Comparison of ENCODE assay signal across 13 cellular contexts in genomic region chr19:45385392-45386221, GRCh38. TPM values are rescaled to one million over a fixed set of nuclear protein-coding genes. Genes with fewer than 3 reads are reported as not detected.
DNase-seq lines count a peak whose midpoint lies in the region; ATAC-seq, FAIRE-seq and TF ChIP-seq lines count a peak whose summit lies in the region.
"Had no signal": no experiment of that assay in that cellular context is flagged by ENCODE, and none has a peak within 500 bp of the region (broad histone marks: within the 10 kb centered on the region; RNA-seq: fewer than 3 reads in every experiment).

No MANE protein-coding gene starts in this region.

- H2BK5ac ChIP-seq in H1 (ENCODE audit: low read depth, low read length) = no peak overlapping the region
- no peak overlapping the region for H2BK5ac ChIP-seq in mesenchymal stem cell (ENCODE audit: low read depth, low read length, poor library complexity, severe bottlenecking)

- POLR2A ChIA-PET in H1 (lab: Charles Lee; ENCODE audit: partially characterized antibody) = interaction anchor here (1.2 to 5.7 kb wide), 3 partner anchors 10 to 16 kb away, joined by 3 to 27 read pairs (median 6); partner anchors contain the start of gene ERCC2

- H2AK5ac ChIP-seq in H1 (ENCODE audit: low read depth, low read length) (peak overlapping the region; percentile 68; the same call in 1 of the 2 replicates), mesenchymal stem cell (ENCODE audit: low read length, severe bottlenecking) (no peak overlapping the region)

- H4K91ac ChIP-seq in H1 (replicated peaks; ENCODE audit: insufficient read length, low read length) = peak overlapping the region; percentile 77
- H4K91ac ChIP-seq in mesenchymal stem cell (ENCODE audit: low read length) = peak overlapping the region; percentile 43

- H4K5ac ChIP-seq in H1 (ENCODE audit: insufficient read length, low read depth, low read length) = no peak overlapping the region

- H3K9ac ChIP-seq in H1 (replicated peaks in 1 of 4; ENCODE audit: extremely low read depth in 1 of 4, low read depth in 3 of 4, low read length in 3 of 4) (no peak overlapping the region), mesenchymal stem cell (ENCODE audit: low read length) (no peak overlapping the region)

- H3K27ac ChIP-seq in H1 (ENCODE audit: low read depth, low read length) (no peak overlapping the region), mesenchymal stem cell (ENCODE audit: low read length, poor library complexity, severe bottlenecking) (no peak overlapping the region)
- H3K27ac ChIP-seq: VCaP had no signal

- H3K14ac ChIP-seq in H1 (ENCODE audit: insufficient read length) (no peak overlapping the region), mesenchymal stem cell (ENCODE audit: low read length in 2 of 2) (no peak overlapping the region)

- FAIRE-seq in H1 (lab: Jason Lieb, UNC) = no peak
- FAIRE-seq: endometrium had no signal

- H2BK20ac ChIP-seq in H1 (ENCODE audit: low read length) = no peak overlapping the region

- H3K18ac ChIP-seq in H1 (ENCODE audit: extremely low read depth, low read length) (peak overlapping the region; percentile 24; the same call in 1 of the 2 replicates), mesenchymal stem cell (ENCODE audit: low read depth in 1 of 2, low read length in 2 of 2) (no peak overlapping the region)

- H3K4me2 ChIP-seq in H1 (ENCODE audit: insufficient read depth in 1 of 2, low read depth in 2 of 2, low read length in 2 of 2) (peak overlapping the region; percentile 66), mesenchymal stem cell (ENCODE audit: low read length, poor library complexity, severe bottlenecking) (no peak overlapping the region)

- no peak for ATAC-seq in GM18909 (IDR thresholded peaks at IDR 0.05; ENCODE audit: poor library complexity, unreplicated experiment)

- H3K27me3 ChIP-seq in H1 (replicated peaks in 1 of 4; ENCODE audit: control insufficient read depth in 3 of 4, extremely low read depth in 1 of 4, insufficient read depth in 3 of 4, low read length in 3 of 4) = peaks cover 6 to 18% (median 16%) of the 10 kb centered on the region in 4 experiments
- H3K27me3 ChIP-seq in mesenchymal stem cell (ENCODE audit: control insufficient read depth in 1 of 2, insufficient read depth in 1 of 2, low read length in 2 of 2) = peaks cover 16% of the 10 kb centered on the region in 2 experiments

- H2BK15ac ChIP-seq in H1 (ENCODE audit: low read length) (peak overlapping the region; percentile 46; the same call in 1 of the 2 replicates), mesenchymal stem cell (ENCODE audit: low read depth, poor library complexity, severe bottlenecking) (no peak overlapping the region)

- H3K23ac ChIP-seq in H1 (ENCODE audit: insufficient read length) (no peak overlapping the region), mesenchymal stem cell (ENCODE audit: low read length in 2 of 2) (no peak overlapping the region)

- peaks cover 0 to 4% of the 10 kb centered on the region in 2 experiments for H4K20me1 ChIP-seq in H1 (replicated peaks in 1 of 2; ENCODE audit: control insufficient read depth in 1 of 2, insufficient read depth in 2 of 2, low read length in 2 of 2)

- H3K56ac ChIP-seq in H1 (replicated peaks; ENCODE audit: insufficient read length, low read depth, low read length) = no peak overlapping the region

- H3K4ac ChIP-seq in H1 (replicated peaks; ENCODE audit: insufficient read length, low read depth, low read length) (no peak overlapping the region), mesenchymal stem cell (ENCODE audit: low read depth in 1 of 2, low read length in 2 of 2) (no peak overlapping the region)

- TF ChIP-seq POLR2A in H1 (IDR thresholded peaks at IDR 0.05; ENCODE audit: control extremely low read depth in 1 of 2, low read depth in 2 of 2, low read length in 2 of 2) = no peak

- no peak overlapping the region for H2BK120ac ChIP-seq in H1 (replicated peaks; ENCODE audit: low read depth, low read length)
- no peak overlapping the region for H2BK120ac ChIP-seq in mesenchymal stem cell (ENCODE audit: low read depth, low read length)

- H3K9me3 ChIP-seq in H1 (ENCODE audit: insufficient read depth in 2 of 2, low read depth in 1 of 2, low read length in 1 of 2) (no peaks in the 10 kb centered on the region), mesenchymal stem cell (ENCODE audit: control insufficient read depth, low read length) (no peaks in the 10 kb centered on the region)

- H3K4me1 ChIP-seq in H1 (replicated peaks in 1 of 4; ENCODE audit: control insufficient read depth in 3 of 4, insufficient read depth in 4 of 4, low read length in 3 of 4) (peaks cover 0 to 7% (median 4%) of the 10 kb centered on the region in 4 experiments; a peak in 5 of 7 replicates), mesenchymal stem cell (ENCODE audit: control insufficient read depth, insufficient read depth, low read depth, low read length) (peaks cover 11% of the 10 kb centered on the region)

- H4K8ac ChIP-seq in H1 (ENCODE audit: extremely low read depth, insufficient read depth, low read length) (peak overlapping the region; percentile 63; the same call in 1 of the 2 replicates), mesenchymal stem cell (ENCODE audit: low read length) (no peak overlapping the region)

- WGBS in H1 (ENCODE audit: extremely low coverage in 1 of 2, insufficient coverage in 1 of 2, insufficient read length in 1 of 2, insufficient replicate concordance in 2 of 2, low coverage in 1 of 2, low lambda C conversion rate in 2 of 2, missing lambda C conversion rate in 1 of 2), 2 experiments = 40% methylated on average over 69 of the region's 75 CpGs; no CpG with 5 or more reads in 1 of the 2 experiments
- 32% methylated on average over 65 of the region's 75 CpGs for WGBS in mesenchymal stem cell

- H3K36me3 ChIP-seq in H1 (ENCODE audit: control insufficient read depth in 2 of 4, insufficient read depth in 4 of 4, low read length in 3 of 4) = no peaks in the 10 kb centered on the region
- H3K36me3 ChIP-seq in mesenchymal stem cell (ENCODE audit: control insufficient read depth in 1 of 2, insufficient read depth in 2 of 2, low read depth in 1 of 2, low read length in 2 of 2) = peaks cover 0 to 12% of the 10 kb centered on the region in 2 experiments

- peak; percentile 45 to 69 (median 48) for TF ChIP-seq CTCF in H1 (IDR thresholded peaks at IDR 0.05; ENCODE audit: control extremely low read depth in 1 of 3, insufficient read depth in 1 of 3, low read depth in 1 of 3, low read length in 3 of 3)

- TF ChIP-seq RAD21 in H1 (IDR thresholded peaks at IDR 0.05 in 1 of 2, conservative IDR thresholded peaks at IDR 0.05 in 1 of 2; ENCODE audit: low read depth in 2 of 2, low read length in 2 of 2) = peak; percentile 16 to 30; a peak in 3 of 4 replicates

- H2AFZ ChIP-seq in H1 (ENCODE audit: low read length) (no peak overlapping the region), mesenchymal stem cell (ENCODE audit: low read depth, low read length) (no peak overlapping the region)

- H3K79me1 ChIP-seq in H1 (ENCODE audit: low read depth, low read length) (no peaks in the 10 kb centered on the region), mesenchymal stem cell (replicated peaks; ENCODE audit: low read length, poor library complexity, severe bottlenecking) (no peaks in the 10 kb centered on the region)

- no peak for TF ChIP-seq EP300 in H1 (IDR thresholded peaks at IDR 0.05; ENCODE audit: borderline replicate concordance in 1 of 2, low read depth in 2 of 2, low read length in 2 of 2)

- CTCF ChIA-PET in H1 (lab: Charles Lee; ENCODE audit: partially characterized antibody) = interaction anchor here (1.1 to 3.2 kb wide), 6 partner anchors 9 to 30 kb away, joined by 3 to 13 read pairs (median 4); no protein-coding TSS in a partner anchor

- DNase-seq in AG20443 (ENCODE audit: low spot score) (peak; percentile 28), NCI-H1105 treated with DMSO at 0.1 percent for 48 hours (lab: John Stamatoyannopoulos, UW) (peak; percentile 59), H1 (ENCODE audit: low read depth in 1 of 2, low spot score in 2 of 2) (peak in 1 of 2 experiments; percentile 79), mesenchymal stem cell (no peak), HPDE6-E6E7 (ENCODE audit: extremely low spot score) (no peak), OCI-M1 (lab: John Stamatoyannopoulos, UW) (no peak), NCI-H82 treated with DMSO at 0.1 percent for 48 hours (lab: John Stamatoyannopoulos, UW; ENCODE audit: unreplicated experiment) (no peak)
- DNase-seq: GOT3, KBM-7 had no signal

- H2BK12ac ChIP-seq in H1 (ENCODE audit: low read depth, low read length) = peak overlapping the region; percentile 75; the same call in 1 of the 2 replicates
- no peak overlapping the region for H2BK12ac ChIP-seq in mesenchymal stem cell (ENCODE audit: low read length in 2 of 2)

- no peaks in the 10 kb centered on the region for H3K79me2 ChIP-seq in H1 (ENCODE audit: control insufficient read depth in 1 of 2, insufficient read depth in 2 of 2, low read length in 2 of 2)

- H3K23me2 ChIP-seq in H1 (ENCODE audit: low read depth, low read length) = peaks cover 6% of the 10 kb centered on the region; the same call in 1 of the 2 replicates

- H3K4me3 ChIP-seq in H1 (ENCODE audit: extremely low read depth in 1 of 4, insufficient read depth in 2 of 4, low read depth in 3 of 4, low read length in 4 of 4) (peak overlapping the region in 2 of 4 experiments; percentile 5 to 49; a peak in 4 of 8 replicates), mesenchymal stem cell (ENCODE audit: insufficient read depth in 1 of 2, low read depth in 1 of 2, low read length in 2 of 2) (peak overlapping the region in 1 of 2 experiments; percentile 61)

RNA-seq across cellular contexts. Expression of gene ERCC2, which starts 15.2 kb away (rescaled TPM):
- 93.4 and 107 TPM in 2 replicates for total RNA-seq in H1 (2021; fragmentation: NEBNext Ultra II Directional; extraction: Animal tissue kit (Norgen Biotek cat#: 25700))
- 117 and 197 TPM in 2 replicates for polyA plus RNA-seq in H1 (2011; rRNA removed)
- polyA plus RNA-seq in H1 (2011; cell fraction: cytosol; rRNA removed) = 88.3 TPM
- polyA plus RNA-seq in H1 (2011; cell fraction: nucleus; rRNA removed) = 444 TPM
- polyA plus RNA-seq in H1 (2012, experiment 1 of 2) = 88.6 to 99.0 TPM (median 95.0 TPM) in 4 replicates
- 70.3 TPM for polyA plus RNA-seq in H1 (2012, experiment 2 of 2)
- polyA plus RNA-seq in H1 (2013, experiment 1 of 2) = 71.7 TPM
- polyA plus RNA-seq in H1 (2013, experiment 2 of 2) = 65.8 TPM
- polyA minus RNA-seq in H1 (2011; rRNA and poly(A)+ RNA removed) = 136 and 156 TPM in 2 replicates
- polyA minus RNA-seq in H1 (2011; cell fraction: cytosol; rRNA and poly(A)+ RNA removed) = 49.8 TPM
- polyA minus RNA-seq in H1 (2011; cell fraction: nucleus; rRNA and poly(A)+ RNA removed) = 65.9 TPM
- polyA plus RNA-seq in mesenchymal stem cell (2013, experiment 1 of 2) = 33.5 TPM
- 33.3 TPM for polyA plus RNA-seq in mesenchymal stem cell (2013, experiment 2 of 2)

RNA-seq across cellular contexts. Expression of gene PPP1R13L, which starts 19.3 kb away (rescaled TPM):
- 15.3 and 18.4 TPM in 2 replicates for total RNA-seq in H1 (2021; fragmentation: NEBNext Ultra II Directional; extraction: Animal tissue kit (Norgen Biotek cat#: 25700))
- polyA plus RNA-seq in H1 (2011; rRNA removed) = 9.1 and 20.4 TPM in 2 replicates
- 12.5 TPM for polyA plus RNA-seq in H1 (2011; cell fraction: cytosol; rRNA removed)
- polyA plus RNA-seq in H1 (2011; cell fraction: nucleus; rRNA removed) = 39.1 TPM
- polyA plus RNA-seq in H1 (2012, experiment 1 of 2) = 25.0 to 32.4 TPM (median 29.9 TPM) in 4 replicates
- polyA plus RNA-seq in H1 (2012, experiment 2 of 2) = 28.1 TPM
- 35.0 TPM for polyA plus RNA-seq in H1 (2013, experiment 1 of 2)
- 27.2 TPM for polyA plus RNA-seq in H1 (2013, experiment 2 of 2)
- polyA minus RNA-seq in H1 (2011; rRNA and poly(A)+ RNA removed) = 4.3 and 7.5 TPM in 2 replicates
- 19.8 TPM for polyA minus RNA-seq in H1 (2011; cell fraction: cytosol; rRNA and poly(A)+ RNA removed)
- polyA minus RNA-seq in H1 (2011; cell fraction: nucleus; rRNA and poly(A)+ RNA removed) = 12.2 TPM
- polyA plus RNA-seq in mesenchymal stem cell (2013, experiment 1 of 2) = 9.0 TPM
- polyA plus RNA-seq in mesenchymal stem cell (2013, experiment 2 of 2) = 9.8 TPM

RNA-seq across cellular contexts. Expression of gene POLR1G, which starts 20.8 kb away (rescaled TPM):
- total RNA-seq in H1 (2021; fragmentation: NEBNext Ultra II Directional; extraction: Animal tissue kit (Norgen Biotek cat#: 25700)) = 34.8 and 38.0 TPM in 2 replicates
- polyA plus RNA-seq in H1 (2011; rRNA removed) = 16.8 and 18.4 TPM in 2 replicates
- 16.6 TPM for polyA plus RNA-seq in H1 (2011; cell fraction: cytosol; rRNA removed)
- polyA plus RNA-seq in H1 (2011; cell fraction: nucleus; rRNA removed) = 10.3 TPM
- polyA plus RNA-seq in H1 (2012, experiment 1 of 2) = 20.0 to 27.9 TPM (median 23.6 TPM) in 4 replicates
- polyA plus RNA-seq in H1 (2012, experiment 2 of 2) = 18.3 TPM
- 42.2 TPM for polyA plus RNA-seq in H1 (2013, experiment 1 of 2)
- polyA plus RNA-seq in H1 (2013, experiment 2 of 2) = 43.6 TPM
- 8.2 and 8.3 TPM in 2 replicates for polyA minus RNA-seq in H1 (2011; rRNA and poly(A)+ RNA removed)
- polyA minus RNA-seq in H1 (2011; cell fraction: cytosol; rRNA and poly(A)+ RNA removed) = 21.5 TPM
- polyA minus RNA-seq in H1 (2011; cell fraction: nucleus; rRNA and poly(A)+ RNA removed) = 14.5 TPM
- polyA plus RNA-seq in mesenchymal stem cell (2013, experiment 1 of 2) = 6.0 TPM
- 6.5 TPM for polyA plus RNA-seq in mesenchymal stem cell (2013, experiment 2 of 2)

RNA-seq across cellular contexts. Expression of gene ERCC1, which starts 38.1 kb away (rescaled TPM):
- 44.7 and 46.4 TPM in 2 replicates for total RNA-seq in H1 (2021; fragmentation: NEBNext Ultra II Directional; extraction: Animal tissue kit (Norgen Biotek cat#: 25700))
- polyA plus RNA-seq in H1 (2011; rRNA removed) = 94.2 and 112 TPM in 2 replicates
- 73.6 TPM for polyA plus RNA-seq in H1 (2011; cell fraction: cytosol; rRNA removed)
- polyA plus RNA-seq in H1 (2011; cell fraction: nucleus; rRNA removed) = 104 TPM
- polyA plus RNA-seq in H1 (2012, experiment 1 of 2) = 44.6 to 60.9 TPM (median 54.2 TPM) in 4 replicates
- polyA plus RNA-seq in H1 (2012, experiment 2 of 2) = 246 TPM
- polyA plus RNA-seq in H1 (2013, experiment 1 of 2) = 51.0 TPM
- 52.4 TPM for polyA plus RNA-seq in H1 (2013, experiment 2 of 2)
- polyA minus RNA-seq in H1 (2011; rRNA and poly(A)+ RNA removed) = 32.3 and 35.8 TPM in 2 replicates
- 33.8 TPM for polyA minus RNA-seq in H1 (2011; cell fraction: cytosol; rRNA and poly(A)+ RNA removed)
- 31.2 TPM for polyA minus RNA-seq in H1 (2011; cell fraction: nucleus; rRNA and poly(A)+ RNA removed)
- polyA plus RNA-seq in mesenchymal stem cell (2013, experiment 1 of 2) = 96.4 TPM
- 96.1 TPM for polyA plus RNA-seq in mesenchymal stem cell (2013, experiment 2 of 2)

RNA-seq across cellular contexts. Expression of gene KLC3, which starts 45.1 kb away (rescaled TPM):
- total RNA-seq in H1 (2021; fragmentation: NEBNext Ultra II Directional; extraction: Animal tissue kit (Norgen Biotek cat#: 25700)) = 2.8 and 3.2 TPM in 2 replicates
- polyA plus RNA-seq in H1 (2011; rRNA removed) = 1.3 and 2.4 TPM in 2 replicates
- 2.7 TPM for polyA plus RNA-seq in H1 (2011; cell fraction: cytosol; rRNA removed)
- 3.0 TPM for polyA plus RNA-seq in H1 (2011; cell fraction: nucleus; rRNA removed)
- 0.50 to 1.9 TPM (median 1.8 TPM) in 4 replicates for polyA plus RNA-seq in H1 (2012, experiment 1 of 2)
- 2.0 TPM for polyA plus RNA-seq in H1 (2012, experiment 2 of 2)
- polyA plus RNA-seq in H1 (2013, experiment 1 of 2) = 3.0 TPM
- 2.4 TPM for polyA plus RNA-seq in H1 (2013, experiment 2 of 2)
- polyA minus RNA-seq in H1 (2011; rRNA and poly(A)+ RNA removed) = 0.41 and 0.50 TPM in 2 replicates
- 1.0 TPM for polyA minus RNA-seq in H1 (2011; cell fraction: cytosol; rRNA and poly(A)+ RNA removed)
- polyA minus RNA-seq in H1 (2011; cell fraction: nucleus; rRNA and poly(A)+ RNA removed) = 1.00 TPM
- polyA plus RNA-seq in mesenchymal stem cell (2013, experiment 1 of 2) = not detected
- polyA plus RNA-seq in mesenchymal stem cell (2013, experiment 2 of 2) = 0.01 TPM
- total RNA-seq: myocyte had no signal

Comparison
In these comparisons a context has a peak if more than half of its experiments do, and no peak if none do; other contexts are left out.
1. DNase-seq: peak in AG20443 (single experiment) and NCI-H1105 treated with DMSO at 0.1 percent for 48 hours (single experiment); none in mesenchymal stem cell (single experiment), HPDE6-E6E7 (single experiment), OCI-M1 (single experiment) and NCI-H82 treated with DMSO at 0.1 percent for 48 hours (single experiment).